In genomic region chr13:45518525-45519235, GRCh38 we compare ENCODE assay signal across 15 cellular contexts. TPM values are rescaled to one million over a fixed set of nuclear protein-coding genes. Genes with fewer than 3 reads are reported as not detected.
A peak's percentile ranks its signal among the peaks of the same experiment; 100 is the strongest.
DNase-seq lines count a peak whose midpoint lies in the region; ATAC-seq and TF ChIP-seq lines count a peak whose summit lies in the region.
"Had no signal": no experiment of that assay in that cellular context is flagged by ENCODE, and none has a peak within 500 bp of the region (broad histone marks: within the 10 kb centered on the region; RNA-seq: fewer than 3 reads in every experiment).

No MANE protein-coding gene starts in this region.

- TF ChIP-seq POLR2A in suprapubic skin (IDR thresholded peaks at IDR 0.05): no peak

- H4K20me1 ChIP-seq in osteoblast (ENCODE audit: insufficient read depth, low read length): peaks cover 8% of the 10 kb centered on the region

- CTCF ChIA-PET in activated CD8-positive, alpha-beta T cell treated with anti-CD3 and anti-CD28 coated beads for 36 hours (lab: Charles Lee): no interaction called here
- CTCF ChIA-PET in activated CD8-positive, alpha-beta T cell treated with anti-CD3 and anti-CD28 coated beads, Interleukin-2, amount 10 ng/mL, durations not matched to agents 7 days and 5 days (lab: Charles Lee): no interaction called here

- H3K9me3 ChIP-seq in osteoblast (ENCODE audit: low read depth, low read length) (no peaks in the 10 kb centered on the region), suprapubic skin (no peaks in the 10 kb centered on the region)
- H3K9me3 ChIP-seq: ovary, upper lobe of right lung had no signal

- H3K4me1 Mint-ChIP-seq in activated CD8-positive, alpha-beta T cell treated with anti-CD3 and anti-CD28 coated beads for 36 hours (ENCODE audit: low read depth): peaks cover 40% of the 10 kb centered on the region
- peaks cover 13% of the 10 kb centered on the region for H3K4me1 Mint-ChIP-seq in activated CD8-positive, alpha-beta T cell treated with anti-CD3 and anti-CD28 coated beads, Interleukin-2, amount 10 ng/mL, durations not matched to agents 7 days and 5 days (ENCODE audit: low read depth)

- H3K4me2 ChIP-seq in osteoblast (ENCODE audit: insufficient read depth, low read length): no peak overlapping the region

- H3K27me3 Mint-ChIP-seq in activated CD8-positive, alpha-beta T cell treated with anti-CD3 and anti-CD28 coated beads for 36 hours: no peaks in the 10 kb centered on the region
- no peaks in the 10 kb centered on the region for H3K27me3 Mint-ChIP-seq in activated CD8-positive, alpha-beta T cell treated with anti-CD3 and anti-CD28 coated beads, Interleukin-2, amount 10 ng/mL, durations not matched to agents 7 days and 5 days (ENCODE audit: low read depth)

- H3K4me3 ChIP-seq in cardiac fibroblast (replicated peaks in 1 of 2; ENCODE audit: low read depth in 2 of 2, low read length in 2 of 2) (no peak overlapping the region), osteoblast (ENCODE audit: insufficient read depth, low read length) (no peak overlapping the region), suprapubic skin (no peak overlapping the region)
- H3K4me3 ChIP-seq: ovary, upper lobe of right lung had no signal

- H3K79me2 ChIP-seq in osteoblast (ENCODE audit: insufficient read depth, low read length): peaks cover 9% of the 10 kb centered on the region

- H3K4me1 ChIP-seq in osteoblast (ENCODE audit: insufficient read depth, low read length): no peaks in the 10 kb centered on the region
- H3K4me1 ChIP-seq in suprapubic skin: no peaks in the 10 kb centered on the region
- H3K4me1 ChIP-seq: upper lobe of right lung had no signal

- intact Hi-C loops in activated CD8-positive, alpha-beta T cell treated with anti-CD3 and anti-CD28 coated beads for 36 hours (cut with micrococcal nuclease): loop anchor here (10.0 kb wide), 1 partner anchor 196 kb away; no protein-coding TSS in a partner anchor

- H3K36me3 ChIP-seq in osteoblast (ENCODE audit: insufficient read depth, low read length): peaks cover 59% of the 10 kb centered on the region
- peaks cover 84% of the 10 kb centered on the region for H3K36me3 ChIP-seq in suprapubic skin
- H3K36me3 ChIP-seq: ovary had no signal

- peak overlapping the region; percentile 87 for H3K27ac Mint-ChIP-seq in activated CD8-positive, alpha-beta T cell treated with anti-CD3 and anti-CD28 coated beads for 36 hours
- H3K27ac Mint-ChIP-seq in activated CD8-positive, alpha-beta T cell treated with anti-CD3 and anti-CD28 coated beads, Interleukin-2, amount 10 ng/mL, durations not matched to agents 7 days and 5 days: no peak overlapping the region

- TF ChIP-seq EP300 in suprapubic skin (IDR thresholded peaks at IDR 0.05): no peak

- no peaks in the 10 kb centered on the region for H3K9me3 Mint-ChIP-seq in activated CD8-positive, alpha-beta T cell treated with anti-CD3 and anti-CD28 coated beads for 36 hours
- no peaks in the 10 kb centered on the region for H3K9me3 Mint-ChIP-seq in activated CD8-positive, alpha-beta T cell treated with anti-CD3 and anti-CD28 coated beads, Interleukin-2, amount 10 ng/mL, durations not matched to agents 7 days and 5 days (ENCODE audit: insufficient read depth)

- H3K36me3 Mint-ChIP-seq in activated CD8-positive, alpha-beta T cell treated with anti-CD3 and anti-CD28 coated beads for 36 hours (ENCODE audit: low read depth): peaks cover 39% of the 10 kb centered on the region
- H3K36me3 Mint-ChIP-seq in activated CD8-positive, alpha-beta T cell treated with anti-CD3 and anti-CD28 coated beads, Interleukin-2, amount 10 ng/mL, durations not matched to agents 7 days and 5 days (ENCODE audit: low read depth): peaks cover 59% of the 10 kb centered on the region

- H3K27me3 ChIP-seq in osteoblast (ENCODE audit: insufficient read depth, low read length) (no peaks in the 10 kb centered on the region), suprapubic skin (no peaks in the 10 kb centered on the region)
- H3K27me3 ChIP-seq: ovary, upper lobe of right lung had no signal

- TF ChIP-seq CTCF in activated CD8-positive, alpha-beta T cell treated with anti-CD3 and anti-CD28 coated beads for 36 hours (IDR thresholded peaks at IDR 0.05): no peak
- TF ChIP-seq CTCF in cardiac fibroblast (IDR thresholded peaks at IDR 0.05; ENCODE audit: low read depth, low read length): no peak
- no peak for TF ChIP-seq CTCF in osteoblast (IDR thresholded peaks at IDR 0.05; ENCODE audit: extremely low read depth, low read depth, low read length)
- TF ChIP-seq CTCF in suprapubic skin (IDR thresholded peaks at IDR 0.05): no peak

- no peak overlapping the region for H3K4me3 Mint-ChIP-seq in activated CD8-positive, alpha-beta T cell treated with anti-CD3 and anti-CD28 coated beads for 36 hours
- no peak overlapping the region for H3K4me3 Mint-ChIP-seq in activated CD8-positive, alpha-beta T cell treated with anti-CD3 and anti-CD28 coated beads, Interleukin-2, amount 10 ng/mL, durations not matched to agents 7 days and 5 days

- no peak for DNase-seq in activated CD8-positive, alpha-beta T cell treated with anti-CD3 and anti-CD28 coated beads for 36 hours
- DNase-seq in activated CD8-positive, alpha-beta T cell treated with anti-CD3 and anti-CD28 coated beads, Interleukin-2, amount 10 ng/mL, durations not matched to agents 7 days and 5 days: no peak
- peak; percentile 62 for DNase-seq in NCI-H226
- peak; percentile 29 to 80 for DNase-seq in cardiac fibroblast (ENCODE audit: low read depth in 2 of 2)
- DNase-seq in osteoblast (ENCODE audit: insufficient read length, low spot score, missing footprints): no peak
- DNase-seq in suprapubic skin (ENCODE audit: low spot score in 2 of 2): no peak
- no peak for DNase-seq in germinal center (ENCODE audit: low spot score)
- DNase-seq: activated CD4-positive, CD25-positive, alpha-beta regulatory T cell; activated gamma-delta T cell; midbrain; NCI-H1048; ovary; stimulated activated CD4-positive, alpha-beta T cell treated with anti-CD3 and anti-CD28 coated beads, Interleukin-15, amount 100 ng/mL, for 24 hours; upper lobe of right lung had no signal

- 75% methylated on average over 4 of the region's 4 CpGs for WGBS in suprapubic skin

- no peak overlapping the region for H2AFZ ChIP-seq in osteoblast (ENCODE audit: low read length)

- H3K27ac ChIP-seq in osteoblast (ENCODE audit: low read depth, low read length) (peak overlapping the region; percentile 5), suprapubic skin (no peak overlapping the region)
- H3K27ac ChIP-seq: ovary, upper lobe of right lung had no signal

- POLR2A ChIA-PET in activated CD8-positive, alpha-beta T cell treated with anti-CD3 and anti-CD28 coated beads for 36 hours (lab: Charles Lee): no interaction called here
- POLR2A ChIA-PET in activated CD8-positive, alpha-beta T cell treated with anti-CD3 and anti-CD28 coated beads, Interleukin-2, amount 10 ng/mL, durations not matched to agents 7 days and 5 days (lab: Charles Lee): interaction anchor here (0.6 kb wide), 1 partner anchor 305 kb away, joined by 3 read pairs; no protein-coding TSS in a partner anchor

- ATAC-seq in activated CD8-positive, alpha-beta T cell treated with anti-CD3 and anti-CD28 coated beads for 36 hours: peak; percentile 85
- no peak for ATAC-seq in activated CD8-positive, alpha-beta T cell treated with anti-CD3 and anti-CD28 coated beads, Interleukin-2, amount 10 ng/mL, durations not matched to agents 7 days and 5 days
- no peak for ATAC-seq in GM21723 (IDR thresholded peaks at IDR 0.05; ENCODE audit: unreplicated experiment)
- ATAC-seq: upper lobe of right lung had no signal

RNA-seq across cellular contexts. Expression of gene COG3, which starts 53.9 kb away (rescaled TPM):
- total RNA-seq in activated CD8-positive, alpha-beta T cell treated with anti-CD3 and anti-CD28 coated beads for 36 hours: 10 to 100 TPM; 19.9 to 22.1 TPM
- total RNA-seq in activated CD8-positive, alpha-beta T cell treated with anti-CD3 and anti-CD28 coated beads, Interleukin-2, amount 10 ng/mL, durations not matched to agents 7 days and 5 days: 10 to 100 TPM; 22.0 to 23.1 TPM
- total RNA-seq in osteoblast (33.3 and 35.5 TPM in 2 replicates), suprapubic skin (10 to 100 TPM; 23.8 to 70.5 (median 31.7) TPM)

Comparison
In these comparisons a context has a peak if more than half of its experiments do, and no peak if none do; other contexts are left out.
1. DNase-seq: peak in NCI-H226 (single experiment) and cardiac fibroblast (2 of 2); none in activated CD8-positive, alpha-beta T cell treated with anti-CD3 and anti-CD28 coated beads for 36 hours (single experiment), activated CD8-positive, alpha-beta T cell treated with anti-CD3 and anti-CD28 coated beads, Interleukin-2, amount 10 ng/mL, durations not matched to agents 7 days and 5 days (single experiment), osteoblast (single experiment), suprapubic skin (0 of 2) and germinal center (single experiment).